In genomic region chr7:77629797-77630196, GRCh38 we compare ENCODE assay signal across 32 cellular contexts.
"Had no signal": no experiment of that assay in that cellular context is flagged by ENCODE, and none has a peak within 500 bp of the region (broad histone marks: within the 10 kb centered on the region; RNA-seq: fewer than 3 reads in every experiment).

No MANE protein-coding gene starts in this region.

- ATAC-seq: activated CD4-positive, alpha-beta T cell treated with anti-CD3 and anti-CD28 coated beads for 36 hours; activated CD8-positive, alpha-beta memory T cell treated with anti-CD3 and anti-CD28 coated beads, Interleukin-2, amount 10 ng/mL, durations not matched to agents 7 days and 5 days; activated CD8-positive, alpha-beta T cell treated with anti-CD3 and anti-CD28 coated beads, Interleukin-2, amount 10 ng/mL, durations not matched to agents 7 days and 5 days; esophagus mucosa had no signal

- H3K27me3 ChIP-seq: brain microvascular endothelial cell, dorsolateral prefrontal cortex had no signal

- H3K27me3 Mint-ChIP-seq: activated CD4-positive, alpha-beta memory T cell treated with anti-CD3 and anti-CD28 coated beads for 36 hours; activated CD4-positive, alpha-beta T cell treated with anti-CD3 and anti-CD28 coated beads for 36 hours; activated CD4-positive, alpha-beta T cell treated with anti-CD3 and anti-CD28 coated beads, Interleukin-2, amount 10 ng/mL, durations not matched to agents 24 days and 14 days; activated CD8-positive, alpha-beta memory T cell treated with anti-CD3 and anti-CD28 coated beads, Interleukin-2, amount 10 ng/mL, durations not matched to agents 7 days and 5 days; activated naive CD8-positive, alpha-beta T cell; central memory CD8-positive, alpha-beta T cell; dendritic cell treated with granulocyte-macrophage colony-stimulating factor and Interleukin-4, amounts not matched to agents 40 ng/mL and 50 ng/mL, for 4 days had no signal

- DNase-seq: activated CD4-positive, alpha-beta memory T cell treated with anti-CD3 and anti-CD28 coated beads for 36 hours; activated CD4-positive, alpha-beta T cell treated with anti-CD3 and anti-CD28 coated beads for 36 hours; activated CD4-positive, alpha-beta T cell treated with anti-CD3 and anti-CD28 coated beads, Interleukin-2, amount 10 ng/mL, durations not matched to agents 24 days and 14 days; activated CD4-positive, CD25-positive, alpha-beta regulatory T cell; activated CD4-positive, CD25-positive, alpha-beta regulatory T cell treated with anti-CD3 and anti-CD28 coated beads, Interleukin-2, amount 50 U/mL, for 72 hours; activated CD8-positive, alpha-beta memory T cell treated with anti-CD3 and anti-CD28 coated beads, Interleukin-2, amount 10 ng/mL, durations not matched to agents 7 days and 5 days; activated CD8-positive, alpha-beta memory T cell treated with anti-CD3 and anti-CD28 coated beads, Interleukin-2, amount 50 U/mL, for 4 hours; activated CD8-positive, alpha-beta T cell treated with anti-CD3 and anti-CD28 coated beads, Interleukin-2, amount 10 ng/mL, durations not matched to agents 7 days and 5 days; activated gamma-delta T cell; activated naive CD4-positive, alpha-beta T cell treated with anti-CD3 and anti-CD28 coated beads, Interleukin-2, amount 50 U/mL, for 16 hours; activated naive CD4-positive, alpha-beta T cell treated with Interleukin-2 at 50 U/mL for 16 hours; activated T-cell treated with anti-CD3 and anti-CD28 coated beads, Interleukin-2, amount 50 U/mL, for 1 hour; activated T-cell treated with anti-CD3 and anti-CD28 coated beads, Interleukin-2, amount 50 U/mL, for 48 hours; amniotic stem cell; anterior cingulate cortex; brain microvascular endothelial cell; dorsolateral prefrontal cortex; effector memory CD4-positive, alpha-beta T cell; endodermal cell; foreskin fibroblast; head of caudate nucleus; T-helper 2 cell had no signal

- H3K4me1 Mint-ChIP-seq: activated CD8-positive, alpha-beta memory T cell treated with anti-CD3 and anti-CD28 coated beads, Interleukin-2, amount 10 ng/mL, durations not matched to agents 7 days and 5 days; central memory CD8-positive, alpha-beta T cell had no signal

- H3K9me3 Mint-ChIP-seq: activated CD4-positive, alpha-beta memory T cell treated with anti-CD3 and anti-CD28 coated beads for 36 hours; activated CD4-positive, alpha-beta T cell treated with anti-CD3 and anti-CD28 coated beads, Interleukin-2, amount 10 ng/mL, durations not matched to agents 24 days and 14 days; activated T-helper 1 cell treated with anti-CD3 and anti-CD28 coated beads, Interleukin-12 subunit alpha, Interleukin-12 subunit beta, Interleukin-2, Interleukin-4 antibody, amounts not matched to agents 30 ng/mL and 10 ng/mL and 1 ng/mL, durations not matched to agents 14 hours and 24 hours and 36 hours; activated T-helper 2 cell treated with anti-CD3 and anti-CD28 coated beads, Interferon-gamma antibody, Interleukin-2, Interleukin-4, amounts not matched to agents 10 μg/mL and 5 μg/mL and 100 μg/mL, durations not matched to agents 14 hours and 24 hours and 36 hours; central memory CD8-positive, alpha-beta T cell; dendritic cell treated with granulocyte-macrophage colony-stimulating factor and Interleukin-4, amounts not matched to agents 40 ng/mL and 50 ng/mL, for 4 days; endodermal cell had no signal

- H3K4me3 Mint-ChIP-seq: activated CD4-positive, alpha-beta memory T cell treated with anti-CD3 and anti-CD28 coated beads for 36 hours; activated CD4-positive, alpha-beta T cell treated with anti-CD3 and anti-CD28 coated beads for 36 hours; activated CD4-positive, alpha-beta T cell treated with anti-CD3 and anti-CD28 coated beads, Interleukin-2, amount 10 ng/mL, durations not matched to agents 24 days and 14 days; activated CD8-positive, alpha-beta memory T cell treated with anti-CD3 and anti-CD28 coated beads, Interleukin-2, amount 10 ng/mL, durations not matched to agents 7 days and 5 days; activated CD8-positive, alpha-beta T cell treated with anti-CD3 and anti-CD28 coated beads, Interleukin-2, amount 10 ng/mL, durations not matched to agents 7 days and 5 days; activated naive CD8-positive, alpha-beta T cell; activated T-helper 1 cell treated with anti-CD3 and anti-CD28 coated beads, Interleukin-12 subunit alpha, Interleukin-12 subunit beta, Interleukin-2, Interleukin-4 antibody, amounts not matched to agents 30 ng/mL and 10 ng/mL and 1 ng/mL, durations not matched to agents 14 hours and 24 hours and 36 hours; central memory CD8-positive, alpha-beta T cell; dendritic cell treated with granulocyte-macrophage colony-stimulating factor and Interleukin-4, amounts not matched to agents 40 ng/mL and 50 ng/mL, for 4 days; endodermal cell had no signal

- FAIRE-seq: astrocyte, bronchial epithelial cell, frontal cortex had no signal

- H3K27ac Mint-ChIP-seq: activated CD4-positive, alpha-beta memory T cell treated with anti-CD3 and anti-CD28 coated beads for 36 hours; activated CD4-positive, alpha-beta T cell treated with anti-CD3 and anti-CD28 coated beads for 36 hours; activated CD4-positive, alpha-beta T cell treated with anti-CD3 and anti-CD28 coated beads, Interleukin-2, amount 10 ng/mL, durations not matched to agents 24 days and 14 days; activated CD8-positive, alpha-beta memory T cell treated with anti-CD3 and anti-CD28 coated beads, Interleukin-2, amount 10 ng/mL, durations not matched to agents 7 days and 5 days; activated CD8-positive, alpha-beta T cell treated with anti-CD3 and anti-CD28 coated beads, Interleukin-2, amount 10 ng/mL, durations not matched to agents 7 days and 5 days; activated naive CD8-positive, alpha-beta T cell; activated T-helper 1 cell treated with anti-CD3 and anti-CD28 coated beads, Interleukin-12 subunit alpha, Interleukin-12 subunit beta, Interleukin-2, Interleukin-4 antibody, amounts not matched to agents 30 ng/mL and 10 ng/mL and 1 ng/mL, durations not matched to agents 14 hours and 24 hours and 36 hours; activated T-helper 2 cell treated with anti-CD3 and anti-CD28 coated beads, Interferon-gamma antibody, Interleukin-2, Interleukin-4, amounts not matched to agents 10 μg/mL and 5 μg/mL and 100 μg/mL, durations not matched to agents 14 hours and 24 hours and 36 hours; dendritic cell treated with granulocyte-macrophage colony-stimulating factor and Interleukin-4, amounts not matched to agents 40 ng/mL and 50 ng/mL, for 4 days; endodermal cell had no signal

- H3K27ac ChIP-seq: brain microvascular endothelial cell, coronary artery, dorsolateral prefrontal cortex had no signal

- H3K4me3 ChIP-seq: coronary artery, dorsolateral prefrontal cortex had no signal
